In the genomic region with DNA sequence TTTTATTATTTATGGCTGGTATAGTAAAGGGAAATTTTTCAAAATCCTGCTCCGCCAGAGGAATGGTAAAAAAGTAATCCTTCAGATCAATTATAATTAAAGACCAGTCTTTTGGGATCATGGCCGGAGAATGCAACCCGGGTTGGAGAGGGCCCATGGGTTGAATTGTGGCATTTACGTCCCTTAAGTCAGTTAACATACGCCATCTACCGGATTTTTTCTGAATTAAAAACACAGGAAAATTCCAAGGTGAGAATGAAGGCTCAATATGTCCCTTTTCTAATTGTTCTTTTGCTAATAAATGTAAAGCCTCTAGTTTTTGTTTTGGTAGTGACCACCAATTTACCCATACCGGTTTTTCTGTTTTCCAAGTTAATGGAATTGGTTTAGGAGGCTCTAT, we compare ENCODE assay signal across 11 cellular contexts.
DNase-seq lines count a peak whose midpoint lies in the region; ATAC-seq, FAIRE-seq and TF ChIP-seq lines count a peak whose summit lies in the region.
"Had no signal": no experiment of that assay in that cellular context is flagged by ENCODE, and none has a peak within 500 bp of the region (broad histone marks: within the 10 kb centered on the region; RNA-seq: fewer than 3 reads in every experiment).

No MANE protein-coding gene starts in this region.

- no TSS peak for BruUV-seq in HCT116 (replicated peaks; lab: Mats Ljungman, UMichigan)

- H3K4me1 Mint-ChIP-seq in glutamatergic neuron (ENCODE audit: low read depth, unreplicated experiment), result no peaks in the 10 kb centered on the region

- H3K4me1 ChIP-seq in HCT116 (ENCODE audit: control insufficient read depth in 1 of 2, insufficient read depth in 2 of 2, low read length in 2 of 2) (no peaks in the 10 kb centered on the region), OCI-LY1 (ENCODE audit: insufficient read depth, low read length, severe bottlenecking) (no peaks in the 10 kb centered on the region)
- H3K4me1 ChIP-seq: left lung had no signal

- no peak for TF ChIP-seq POLR2A in HCT116 (IDR thresholded peaks at IDR 0.05; ENCODE audit: borderline replicate concordance, extremely low read depth, insufficient read depth, insufficient read length)

- peaks cover 9% of the 10 kb centered on the region for H3K9me3 Mint-ChIP-seq in glutamatergic neuron (ENCODE audit: unreplicated experiment)

- H4K20me1 ChIP-seq in HCT116 (ENCODE audit: insufficient read depth), result no peaks in the 10 kb centered on the region
- no peaks in the 10 kb centered on the region for H4K20me1 ChIP-seq in OCI-LY1 (ENCODE audit: insufficient read depth, low read length)

- H3K27ac Mint-ChIP-seq in glutamatergic neuron (ENCODE audit: unreplicated experiment), result no peak overlapping the region

- H3K79me2 ChIP-seq in HCT116 (ENCODE audit: insufficient read depth, low read length) (no peaks in the 10 kb centered on the region), OCI-LY1 (ENCODE audit: insufficient read depth, low read length) (no peaks in the 10 kb centered on the region)

- H3K9me2 ChIP-seq in HCT116 (ENCODE audit: insufficient read depth) (no peaks in the 10 kb centered on the region), OCI-LY1 (ENCODE audit: low read depth, low read length) (no peaks in the 10 kb centered on the region)

- ATAC-seq in HCT116 (no peak), GM19395 (IDR thresholded peaks at IDR 0.05; ENCODE audit: unreplicated experiment) (no peak)
- ATAC-seq: activated T-cell treated with anti-CD3 and anti-CD28 coated beads, Interleukin-2, amount 50 U/mL, for 4 hours; left lung had no signal

- H3K36me3 Mint-ChIP-seq in glutamatergic neuron (ENCODE audit: unreplicated experiment), result peaks cover 3% of the 10 kb centered on the region

- no peak for DNase-seq in D721Med (ENCODE audit: insufficient read length, low spot score)
- DNase-seq in HCT116 (ENCODE audit: low read depth, low spot score), result peak; percentile 7
- DNase-seq in glutamatergic neuron, result no peak
- no peak for DNase-seq in foreskin melanocyte
- DNase-seq in stimulated activated CD4-positive, alpha-beta T cell treated with anti-CD3 and anti-CD28 coated beads, Interleukin-2, amount 100 ng/mL, for 48 hours, result no peak
- no peak for DNase-seq in HTR-8/SVneo (ENCODE audit: insufficient read length, low spot score)
- DNase-seq: activated T-cell treated with anti-CD3 and anti-CD28 coated beads, Interleukin-2, amount 50 U/mL, for 4 hours; left lung had no signal

- peak; percentile 37 for TF ChIP-seq RAD21 in HCT116 (IDR thresholded peaks at IDR 0.05; ENCODE audit: low read depth)

- H3K9me3 ChIP-seq in HCT116 (ENCODE audit: control insufficient read depth in 1 of 2, insufficient read depth in 1 of 2, low read depth in 1 of 2, low read length in 2 of 2) (peaks cover 0 to 12% of the 10 kb centered on the region in 2 experiments; a peak in 1 of 4 replicates), OCI-LY1 (ENCODE audit: low read length) (no peaks in the 10 kb centered on the region)

- no peak overlapping the region for H3K9ac ChIP-seq in HCT116 (ENCODE audit: low read length)
- H3K9ac ChIP-seq in OCI-LY1 (ENCODE audit: low read length), result no peak overlapping the region

- FAIRE-seq in D721Med (lab: Jason Lieb, UNC), result no peak
- no peak for FAIRE-seq in HTR-8/SVneo (lab: Jason Lieb, UNC)

- POLR2A ChIA-PET in HCT116 (lab: Charles Lee), result no interaction called here

- H2AFZ ChIP-seq in HCT116 (ENCODE audit: low read depth, low read length, poor library complexity, severe bottlenecking) (no peak overlapping the region), OCI-LY1 (ENCODE audit: low read length) (no peak overlapping the region)

- H3K27me3 ChIP-seq in HCT116 (ENCODE audit: insufficient read depth, low read length) (no peaks in the 10 kb centered on the region), OCI-LY1 (ENCODE audit: insufficient read depth, low read length) (no peaks in the 10 kb centered on the region)
- H3K27me3 ChIP-seq: left lung had no signal

- TF ChIP-seq CTCF in D721Med (IDR thresholded peaks at IDR 0.05; ENCODE audit: insufficient read depth, missing control alignments) (peak; percentile 33), HCT116 (IDR thresholded peaks at IDR 0.05 in 2 of 3, conservative IDR thresholded peaks at IDR 0.05 in 1 of 3; ENCODE audit: borderline replicate concordance in 1 of 3, insufficient read depth in 1 of 3, low read depth in 2 of 3, low read length in 2 of 3) (peak in 2 of 3 experiments; percentile 21 to 44; a peak in 4 of 6 replicates), OCI-LY1 (IDR thresholded peaks at IDR 0.05; ENCODE audit: low read length) (peak; percentile 60; the same call in 1 of the 2 replicates), glutamatergic neuron (IDR thresholded peaks at IDR 0.05; ENCODE audit: partially characterized antibody, unreplicated experiment) (peak; percentile 21)

- H3K27ac ChIP-seq in HCT116 (ENCODE audit: low read depth, low read length) (no peak overlapping the region), OCI-LY1 (ENCODE audit: low read depth, low read length, poor library complexity, severe bottlenecking) (no peak overlapping the region)
- H3K27ac ChIP-seq: left lung, skin epidermis had no signal

- CTCF ChIA-PET in HCT116 (lab: Charles Lee), result no interaction called here

- no peak overlapping the region for H3K4me2 ChIP-seq in HCT116 (ENCODE audit: low read length)
- no peak overlapping the region for H3K4me2 ChIP-seq in OCI-LY1 (ENCODE audit: low read length)

- H3K4me3 ChIP-seq in HCT116 (replicated peaks in 1 of 2; ENCODE audit: low read depth in 1 of 2, low read length in 2 of 2) (no peak overlapping the region), OCI-LY1 (ENCODE audit: low read depth, low read length, poor library complexity, severe bottlenecking) (no peak overlapping the region)
- H3K4me3 ChIP-seq: left lung, skin epidermis had no signal

- H3K36me3 ChIP-seq in HCT116 (ENCODE audit: control insufficient read depth in 1 of 2, insufficient read depth in 2 of 2, low read length in 2 of 2) (no peaks in the 10 kb centered on the region), OCI-LY1 (ENCODE audit: insufficient read depth, low read length) (no peaks in the 10 kb centered on the region)
- H3K36me3 ChIP-seq: left lung had no signal

- no peaks in the 10 kb centered on the region for H3K27me3 Mint-ChIP-seq in glutamatergic neuron (ENCODE audit: unreplicated experiment)

- no peak overlapping the region for H3K4me3 Mint-ChIP-seq in glutamatergic neuron (ENCODE audit: unreplicated experiment)
- H3K4me3 Mint-ChIP-seq: activated T-cell treated with anti-CD3 and anti-CD28 coated beads, Interleukin-2, amount 50 U/mL, for 4 hours had no signal

- no peaks in the 10 kb centered on the region for H3F3A ChIP-seq in OCI-LY1 (ENCODE audit: insufficient read depth, low read length)

- RAD21 ChIA-PET in HCT116 (lab: Charles Lee; ENCODE audit: low non-redundant PET in 1 of 2, low total read pairs in 2 of 2, uncharacterized antibody in 2 of 2, unreplicated experiment in 2 of 2), result no interaction called here

- intact Hi-C loops in HCT116 (cut with micrococcal nuclease), result loop anchor here (1.0 to 2.0 kb wide), 2 partner anchors 502 to 587 kb away; no protein-coding TSS in a partner anchor

TF ChIP-seq in HCT116, 20 proteins besides CTCF, POLR2A, EP300 and RAD21:
- TF ChIP-seq EGR1 (IDR thresholded peaks at IDR 0.05; ENCODE audit: low read depth) (no peak), EZH2phosphoT487 (IDR thresholded peaks at IDR 0.05; ENCODE audit: borderline replicate concordance) (no peak), EZH2 (IDR thresholded peaks at IDR 0.05) (no peak), ZFX (IDR thresholded peaks at IDR 0.05) (no peak), SIN3A (IDR thresholded peaks at IDR 0.05; ENCODE audit: low read depth) (no peak), SRF (IDR thresholded peaks at IDR 0.05; ENCODE audit: low read depth) (no peak), CBX3 (IDR thresholded peaks at IDR 0.05; ENCODE audit: low read depth) (no peak), JUND (IDR thresholded peaks at IDR 0.05) (no peak), CEBPB (IDR thresholded peaks at IDR 0.05; ENCODE audit: low read depth) (no peak), SP1 (IDR thresholded peaks at IDR 0.05; ENCODE audit: low read depth) (no peak), TCF7L2 (IDR thresholded peaks at IDR 0.05; ENCODE audit: borderline replicate concordance, extremely low read depth, insufficient read depth, insufficient read length) (no peak)
- TF ChIP-seq, protein P1, sequence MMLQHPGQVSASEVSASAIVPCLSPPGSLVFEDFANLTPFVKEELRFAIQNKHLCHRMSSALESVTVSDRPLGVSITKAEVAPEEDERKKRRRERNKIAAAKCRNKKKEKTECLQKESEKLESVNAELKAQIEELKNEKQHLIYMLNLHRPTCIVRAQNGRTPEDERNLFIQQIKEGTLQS (IDR thresholded peaks at IDR 0.05), result no peak
- TF ChIP-seq, protein P2, sequence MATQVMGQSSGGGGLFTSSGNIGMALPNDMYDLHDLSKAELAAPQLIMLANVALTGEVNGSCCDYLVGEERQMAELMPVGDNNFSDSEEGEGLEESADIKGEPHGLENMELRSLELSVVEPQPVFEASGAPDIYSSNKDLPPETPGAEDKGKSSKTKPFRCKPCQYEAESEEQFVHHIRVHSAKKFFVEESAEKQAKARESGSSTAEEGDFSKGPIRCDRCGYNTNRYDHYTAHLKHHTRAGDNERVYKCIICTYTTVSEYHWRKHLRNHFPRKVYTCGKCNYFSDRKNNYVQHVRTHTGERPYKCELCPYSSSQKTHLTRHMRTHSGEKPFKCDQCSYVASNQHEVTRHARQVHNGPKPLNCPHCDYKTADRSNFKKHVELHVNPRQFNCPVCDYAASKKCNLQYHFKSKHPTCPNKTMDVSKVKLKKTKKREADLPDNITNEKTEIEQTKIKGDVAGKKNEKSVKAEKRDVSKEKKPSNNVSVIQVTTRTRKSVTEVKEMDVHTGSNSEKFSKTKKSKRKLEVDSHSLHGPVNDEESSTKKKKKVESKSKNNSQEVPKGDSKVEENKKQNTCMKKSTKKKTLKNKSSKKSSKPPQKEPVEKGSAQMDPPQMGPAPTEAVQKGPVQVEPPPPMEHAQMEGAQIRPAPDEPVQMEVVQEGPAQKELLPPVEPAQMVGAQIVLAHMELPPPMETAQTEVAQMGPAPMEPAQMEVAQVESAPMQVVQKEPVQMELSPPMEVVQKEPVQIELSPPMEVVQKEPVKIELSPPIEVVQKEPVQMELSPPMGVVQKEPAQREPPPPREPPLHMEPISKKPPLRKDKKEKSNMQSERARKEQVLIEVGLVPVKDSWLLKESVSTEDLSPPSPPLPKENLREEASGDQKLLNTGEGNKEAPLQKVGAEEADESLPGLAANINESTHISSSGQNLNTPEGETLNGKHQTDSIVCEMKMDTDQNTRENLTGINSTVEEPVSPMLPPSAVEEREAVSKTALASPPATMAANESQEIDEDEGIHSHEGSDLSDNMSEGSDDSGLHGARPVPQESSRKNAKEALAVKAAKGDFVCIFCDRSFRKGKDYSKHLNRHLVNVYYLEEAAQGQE (IDR thresholded peaks at IDR 0.05; ENCODE audit: low read depth), result no peak
